ENCODE assay signal across 8 cellular contexts in the genomic region with DNA sequence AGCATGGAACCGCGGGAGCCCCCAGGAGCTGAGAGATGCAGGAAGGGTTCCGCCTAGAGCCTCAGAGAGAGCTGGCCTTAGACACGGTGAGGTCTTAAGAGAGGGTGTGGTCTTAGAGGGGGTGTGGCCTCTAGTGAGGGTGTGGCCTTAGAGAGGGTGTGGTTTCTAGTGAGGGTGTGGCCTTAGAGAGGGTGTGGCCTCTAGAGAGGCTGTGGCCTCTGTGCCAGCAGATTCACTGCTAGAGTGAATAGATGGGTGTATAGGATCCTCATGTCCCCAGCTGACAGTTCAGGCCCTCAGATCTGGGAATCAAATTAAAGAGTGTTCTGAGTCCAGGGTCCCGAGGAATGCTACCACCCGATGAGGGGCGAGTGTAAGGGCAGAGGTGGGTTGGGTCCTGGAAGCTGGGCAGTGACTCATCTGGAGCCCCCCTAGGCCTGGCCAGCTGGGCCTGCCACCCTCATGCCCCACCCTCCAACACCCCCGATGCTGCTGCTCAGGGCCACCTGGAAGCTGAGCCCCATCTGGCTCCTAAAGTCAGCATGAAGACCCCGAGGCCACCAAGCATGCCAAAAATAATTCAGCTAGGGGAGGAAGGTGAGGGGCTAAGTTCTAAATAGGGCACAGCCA.
A peak's percentile ranks its signal among the peaks of the same experiment; 100 is the strongest.
DNase-seq lines count a peak whose midpoint lies in the region; ATAC-seq lines count a peak whose summit lies in the region.

No MANE protein-coding gene starts in this region.

- no peak for ATAC-seq in HG02970 (IDR thresholded peaks at IDR 0.05; ENCODE audit: low FRiP score, unreplicated experiment)
- no peak for ATAC-seq in GM19452 (IDR thresholded peaks at IDR 0.05; ENCODE audit: unreplicated experiment)

- DNase-seq in AG08395 (ENCODE audit: low spot score): peak; percentile 40
- DNase-seq in GM19238 (ENCODE audit: insufficient read length, low spot score): peak; percentile 30
- peak; percentile 63 for DNase-seq in RPMI8226
- peak; percentile 44 for DNase-seq in ecto neural progenitor cell (ENCODE audit: low spot score)
- DNase-seq in stimulated activated CD8-positive, alpha-beta memory T cell treated with anti-CD3 and anti-CD28 coated beads, Interleukin-4, amount 100 ng/mL, for 48 hours: peak; percentile 71
- DNase-seq in NCI-H2081 treated with DMSO at 0.1 percent for 48 hours (lab: John Stamatoyannopoulos, UW): no peak
